In the genomic region with DNA sequence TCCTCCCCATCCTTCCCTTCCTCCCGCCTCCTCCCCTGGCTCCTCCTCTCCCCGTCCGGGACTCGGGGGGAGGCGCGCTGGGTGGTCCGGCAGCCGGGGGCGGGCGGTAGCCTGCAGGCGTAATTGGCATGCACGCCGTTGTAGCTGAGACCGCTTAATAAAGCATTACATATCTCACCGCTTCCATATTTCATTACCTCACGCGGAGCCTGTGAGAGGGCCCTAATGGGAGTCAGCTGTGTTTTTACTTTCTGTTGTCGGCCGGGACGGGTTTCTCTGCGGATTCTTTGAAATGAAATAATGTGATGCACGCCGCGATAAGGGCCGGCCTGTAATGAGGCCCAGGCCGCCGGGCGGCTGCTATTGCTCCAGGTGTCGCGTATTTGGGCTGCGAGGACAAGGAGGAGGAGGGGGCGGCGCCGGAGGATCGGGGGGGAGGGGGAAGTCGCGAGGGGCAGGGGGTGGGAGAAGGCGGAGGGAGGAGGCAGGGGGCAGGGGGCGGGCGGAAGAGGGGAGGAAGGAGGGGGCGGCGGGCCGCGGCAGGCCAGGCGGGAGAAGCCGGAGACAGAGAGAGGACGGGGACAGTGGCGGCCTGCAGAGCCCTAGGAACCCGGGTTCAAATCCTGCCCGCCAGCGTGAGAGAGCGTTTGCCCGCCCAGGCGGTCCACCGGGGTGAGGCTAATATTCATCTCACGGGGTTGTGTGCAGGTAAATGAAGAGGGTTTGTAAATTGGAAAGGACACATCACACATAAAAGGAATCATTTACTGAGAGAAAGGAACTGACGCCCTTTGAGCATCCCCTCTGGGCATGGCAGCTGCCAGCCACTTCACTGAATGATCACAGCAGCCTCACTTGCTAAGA, we compare ENCODE assay signal across 8 cellular contexts.
A peak's percentile ranks its signal among the peaks of the same experiment; 100 is the strongest.
DNase-seq lines count a peak whose midpoint lies in the region; ATAC-seq, FAIRE-seq and TF ChIP-seq lines count a peak whose summit lies in the region.

No MANE protein-coding gene starts in this region.

- H3K4me1 ChIP-seq in liver (ENCODE audit: control insufficient read depth in 4 of 4, insufficient read depth in 4 of 4, low read length in 3 of 4) (peaks cover 0 to 4% (median 0%) of the 10 kb centered on the region in 4 donors), HepG2 (ENCODE audit: insufficient read depth, low read length) (no peaks in the 10 kb centered on the region)

- H3K4me3 ChIP-seq in liver (ENCODE audit: low read depth in 1 of 3, low read length in 3 of 3) (peak overlapping the region in 1 of 3 donors; percentile 38), HepG2 (replicated peaks in 1 of 3; ENCODE audit: insufficient read depth in 1 of 3, low read depth in 2 of 3, low read length in 3 of 3) (no peak overlapping the region)

- BruUV-seq in HepG2 (replicated peaks; lab: Mats Ljungman, UMichigan): no TSS peak

- H3K4me1 Mint-ChIP-seq in activated naive CD8-positive, alpha-beta T cell treated with anti-CD3 and anti-CD28 coated beads, Interleukin-2, amount 10 ng/mL, durations not matched to agents 7 days and 5 days: peaks cover 2% of the 10 kb centered on the region

- H3K4me2 ChIP-seq in HepG2 (ENCODE audit: low read depth, low read length): no peak overlapping the region

- no peaks in the 10 kb centered on the region for H4K20me1 ChIP-seq in HepG2 (ENCODE audit: insufficient read depth, low read length)

- CTCF ChIA-PET in HepG2 (lab: Yijun Ruan, JAX; ENCODE audit: low intra/inter-chr PET ratio, low total read pairs): no interaction called here

- H3K36me3 ChIP-seq in liver (ENCODE audit: control insufficient read depth in 4 of 4, insufficient read depth in 3 of 4, low read depth in 1 of 4, low read length in 3 of 4) (no peaks in the 10 kb centered on the region), HepG2 (replicated peaks in 1 of 2; ENCODE audit: control insufficient read depth in 1 of 2, insufficient read depth in 2 of 2, low read length in 2 of 2) (no peaks in the 10 kb centered on the region)

- H3K9me3 Mint-ChIP-seq in activated naive CD8-positive, alpha-beta T cell treated with anti-CD3 and anti-CD28 coated beads, Interleukin-2, amount 10 ng/mL, durations not matched to agents 7 days and 5 days: peaks cover 10% of the 10 kb centered on the region

- TF ChIP-seq CTCF in liver (IDR thresholded peaks at IDR 0.05; ENCODE audit: low read depth, low read length, missing input control) (no peak), HepG2 (CRISPR knock-in tag; IDR thresholded peaks at IDR 0.05) (no peak)

- peaks cover 1% of the 10 kb centered on the region for H3K36me3 Mint-ChIP-seq in activated naive CD8-positive, alpha-beta T cell treated with anti-CD3 and anti-CD28 coated beads, Interleukin-2, amount 10 ng/mL, durations not matched to agents 7 days and 5 days

- TF ChIP-seq RAD21 in liver (IDR thresholded peaks at IDR 0.05) (peak; percentile 9 to 26), HepG2 (CRISPR knock-in tag; IDR thresholded peaks at IDR 0.05) (no peak)

- DNase-seq in HepG2 (ENCODE audit: low spot score) (no peak), left ventricle myocardium superior (peak; percentile 69), pons (ENCODE audit: low spot score) (peak; percentile 9), GM19239 (ENCODE audit: insufficient read length, low spot score) (no peak)
- DNase-seq in activated naive CD8-positive, alpha-beta T cell treated with anti-CD3 and anti-CD28 coated beads, Interleukin-2, amount 10 ng/mL, durations not matched to agents 7 days and 5 days: no peak

- H3K9me3 ChIP-seq in liver (ENCODE audit: control insufficient read depth in 4 of 4, low read length in 3 of 4) (peaks cover 0 to 7% (median 3%) of the 10 kb centered on the region in 4 donors), HepG2 (ENCODE audit: low read length) (peaks cover 11% of the 10 kb centered on the region)

- H3K27ac Mint-ChIP-seq in activated naive CD8-positive, alpha-beta T cell treated with anti-CD3 and anti-CD28 coated beads, Interleukin-2, amount 10 ng/mL, durations not matched to agents 7 days and 5 days: no peak overlapping the region

- in situ Hi-C loops in HepG2 (cut with HindIII; ENCODE audit: extremely low pct_ligation_motif_present, low pct_unique_long_range_greater_than_20kb): no loop called here

- no peak for ATAC-seq in HepG2
- no peak for ATAC-seq in activated naive CD8-positive, alpha-beta T cell treated with anti-CD3 and anti-CD28 coated beads, Interleukin-2, amount 10 ng/mL, durations not matched to agents 7 days and 5 days (ENCODE audit: low read depth)
- peak; percentile 81 for ATAC-seq in left ventricle myocardium superior
- no peak for ATAC-seq in GM19324 (IDR thresholded peaks at IDR 0.05; ENCODE audit: low FRiP score, unreplicated experiment)
- no peak for ATAC-seq in HG02840 (IDR thresholded peaks at IDR 0.05; ENCODE audit: low FRiP score, unreplicated experiment)

- H3K9ac ChIP-seq in liver (ENCODE audit: low read depth in 1 of 2, low read length in 2 of 2): no peak overlapping the region
- H3K9ac ChIP-seq in HepG2 (ENCODE audit: insufficient read depth, low read depth, low read length): no peak overlapping the region

- H3K27ac ChIP-seq in liver (ENCODE audit: low read depth in 1 of 2, low read length in 2 of 2): no peak overlapping the region
- no peak overlapping the region for H3K27ac ChIP-seq in HepG2 (ENCODE audit: extremely low read length, insufficient read depth, low read length)

- no peak for TF ChIP-seq POLR2A in HepG2 (IDR thresholded peaks at IDR 0.05; ENCODE audit: insufficient read depth in 1 of 2, low read depth in 2 of 2, low read length in 2 of 2)

- H3K27me3 ChIP-seq in liver (ENCODE audit: control insufficient read depth in 4 of 4, insufficient read depth in 4 of 4, low read length in 3 of 4): no peaks in the 10 kb centered on the region
- peaks cover 1 to 11% of the 10 kb centered on the region in 2 experiments; a peak in 2 of 5 replicates for H3K27me3 ChIP-seq in HepG2 (ENCODE audit: control insufficient read depth in 1 of 2, insufficient read depth in 2 of 2, low read length in 2 of 2)

- TF ChIP-seq EP300 in HepG2 (IDR thresholded peaks at IDR 0.05; ENCODE audit: low read depth in 2 of 2, low read length in 2 of 2): no peak
- TF ChIP-seq EP300 in HepG2 (CRISPR knock-in tag; IDR thresholded peaks at IDR 0.05; ENCODE audit: borderline replicate concordance): no peak

- H3K27me3 Mint-ChIP-seq in activated naive CD8-positive, alpha-beta T cell treated with anti-CD3 and anti-CD28 coated beads, Interleukin-2, amount 10 ng/mL, durations not matched to agents 7 days and 5 days: peaks cover 55% of the 10 kb centered on the region

- no peak for FAIRE-seq in HepG2 (lab: Jason Lieb, UNC)
- FAIRE-seq in GM19239 (lab: Jason Lieb, UNC): no peak

- POLR2A ChIA-PET in HepG2 (lab: Yijun Ruan, JAX): no interaction called here
- POLR2A ChIA-PET in activated naive CD8-positive, alpha-beta T cell treated with anti-CD3 and anti-CD28 coated beads, Interleukin-2, amount 10 ng/mL, durations not matched to agents 7 days and 5 days (lab: Charles Lee): no interaction called here

- no peaks in the 10 kb centered on the region for H3K79me2 ChIP-seq in HepG2 (ENCODE audit: insufficient read depth, low read length)

- H3K4me3 Mint-ChIP-seq in activated naive CD8-positive, alpha-beta T cell treated with anti-CD3 and anti-CD28 coated beads, Interleukin-2, amount 10 ng/mL, durations not matched to agents 7 days and 5 days: peak overlapping the region; percentile 70

- WGBS in liver: 20% methylated on average over 57 of the region's 57 CpGs
- 73% methylated on average over 57 of the region's 57 CpGs for WGBS in HepG2 (ENCODE audit: low lambda C conversion rate)

- no peak overlapping the region for H2AFZ ChIP-seq in HepG2 (ENCODE audit: low read length)

- intact Hi-C loops in HepG2 (cut with micrococcal nuclease; ENCODE audit: unreplicated experiment): no loop called here
- intact Hi-C loops in left ventricle myocardium superior (cut with micrococcal nuclease): no loop called here

TF ChIP-seq in liver, 16 proteins besides CTCF, POLR2A, EP300 and RAD21 (continues in another document):
- no peak for TF ChIP-seq EGR1 (IDR thresholded peaks at IDR 0.05; ENCODE audit: low read depth in 2 of 2)
- TF ChIP-seq GABPA (IDR thresholded peaks at IDR 0.05 in 1 of 2, conservative IDR thresholded peaks at IDR 0.05 in 1 of 2): no peak
- TF ChIP-seq, protein P1, sequence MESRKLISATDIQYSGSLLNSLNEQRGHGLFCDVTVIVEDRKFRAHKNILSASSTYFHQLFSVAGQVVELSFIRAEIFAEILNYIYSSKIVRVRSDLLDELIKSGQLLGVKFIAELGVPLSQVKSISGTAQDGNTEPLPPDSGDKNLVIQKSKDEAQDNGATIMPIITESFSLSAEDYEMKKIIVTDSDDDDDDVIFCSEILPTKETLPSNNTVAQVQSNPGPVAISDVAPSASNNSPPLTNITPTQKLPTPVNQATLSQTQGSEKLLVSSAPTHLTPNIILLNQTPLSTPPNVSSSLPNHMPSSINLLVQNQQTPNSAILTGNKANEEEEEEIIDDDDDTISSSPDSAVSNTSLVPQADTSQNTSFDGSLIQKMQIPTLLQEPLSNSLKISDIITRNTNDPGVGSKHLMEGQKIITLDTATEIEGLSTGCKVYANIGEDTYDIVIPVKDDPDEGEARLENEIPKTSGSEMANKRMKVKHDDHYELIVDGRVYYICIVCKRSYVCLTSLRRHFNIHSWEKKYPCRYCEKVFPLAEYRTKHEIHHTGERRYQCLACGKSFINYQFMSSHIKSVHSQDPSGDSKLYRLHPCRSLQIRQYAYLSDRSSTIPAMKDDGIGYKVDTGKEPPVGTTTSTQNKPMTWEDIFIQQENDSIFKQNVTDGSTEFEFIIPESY (IDR thresholded peaks at IDR 0.05): no peak
- no peak for TF ChIP-seq YY1 (IDR thresholded peaks at IDR 0.05)
- TF ChIP-seq NR2F2 (IDR thresholded peaks at IDR 0.05): no peak

TF ChIP-seq in HepG2, 621 proteins besides CTCF, POLR2A, EP300 and RAD21 (continues in another document):
- no peak for TF ChIP-seq ZNF616 (CRISPR knock-in tag; IDR thresholded peaks at IDR 0.05; ENCODE audit: low read depth)
- no peak for TF ChIP-seq MATR3 (CRISPR knock-in tag; IDR thresholded peaks at IDR 0.05)
- TF ChIP-seq PTBP1 (IDR thresholded peaks at IDR 0.05; ENCODE audit: low read depth, low read length, poor library complexity, severe bottlenecking): no peak
- no peak for TF ChIP-seq KDM6A (CRISPR knock-in tag; IDR thresholded peaks at IDR 0.05; ENCODE audit: low read depth)
- TF ChIP-seq ZFAT (CRISPR knock-in tag; conservative IDR thresholded peaks at IDR 0.05): no peak
- TF ChIP-seq CREB1 (IDR thresholded peaks at IDR 0.05): no peak
- no peak for TF ChIP-seq CREB1 (CRISPR knock-in tag; IDR thresholded peaks at IDR 0.05)
- no peak for TF ChIP-seq MBNL3 (CRISPR knock-in tag; conservative IDR thresholded peaks at IDR 0.05)
- TF ChIP-seq NFKBIZ (CRISPR knock-in tag; IDR thresholded peaks at IDR 0.05): no peak
- no peak for TF ChIP-seq DNMT3B (CRISPR knock-in tag; conservative IDR thresholded peaks at IDR 0.05)
- TF ChIP-seq ATM (IDR thresholded peaks at IDR 0.05; ENCODE audit: borderline replicate concordance): no peak
- no peak for TF ChIP-seq ZNF619 (CRISPR knock-in tag; IDR thresholded peaks at IDR 0.05)

Comparison
In these comparisons a context has a peak if more than half of its experiments do, and no peak if none do; other contexts are left out.
1. DNase-seq: peak in left ventricle myocardium superior (single experiment) and pons (single experiment); none in HepG2 (single experiment), activated naive CD8-positive, alpha-beta T cell treated with anti-CD3 and anti-CD28 coated beads, Interleukin-2, amount 10 ng/mL, durations not matched to agents 7 days and 5 days (single experiment) and GM19239 (single experiment).